Comparison of ENCODE assay signal across 4 cellular contexts in the genomic region with DNA sequence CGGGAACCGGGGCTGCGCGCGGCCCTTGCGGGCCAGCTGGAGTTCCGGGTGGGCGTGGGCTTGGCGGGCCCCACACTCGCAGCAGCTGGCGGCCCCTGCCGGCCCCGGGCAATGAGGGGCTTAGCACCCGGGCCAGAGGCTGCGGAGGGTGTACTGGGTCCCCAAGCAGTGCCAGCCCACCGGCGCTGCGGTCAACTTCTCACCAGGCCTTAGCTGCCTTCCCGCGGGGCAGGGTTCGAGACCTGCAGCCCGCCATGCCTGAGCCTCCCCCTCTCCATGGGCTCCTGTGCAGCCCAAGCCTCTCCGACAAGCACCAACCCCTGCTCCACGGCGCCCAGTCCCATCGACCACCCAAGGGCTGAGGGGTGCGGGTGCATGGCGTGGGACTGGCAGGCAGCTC.
DNase-seq lines count a peak whose midpoint lies in the region; FAIRE-seq and TF ChIP-seq lines count a peak whose summit lies in the region.
"Not testable (repeated sequence)": the region's sequence is repeated elsewhere in the genome, so short reads cannot be mapped to it uniquely, and the experiment has no call there.

No MANE protein-coding gene starts in this region.

- POLR2A ChIA-PET in H1 (lab: Charles Lee; ENCODE audit: partially characterized antibody), result not testable (repeated sequence)

- TF ChIP-seq POLR2A in H1 (IDR thresholded peaks at IDR 0.05; ENCODE audit: control extremely low read depth in 1 of 2, low read depth in 2 of 2, low read length in 2 of 2), result not testable (repeated sequence)

- not testable (repeated sequence) for H2AFZ ChIP-seq in H1 (ENCODE audit: low read length); neuronal stem cell (ENCODE audit: low read length)

- H3K18ac ChIP-seq in H1 (ENCODE audit: extremely low read depth, low read length), result not testable (repeated sequence)
- H3K18ac ChIP-seq in neuronal stem cell (ENCODE audit: low read length), result peak overlapping the region; percentile 64

- not testable (repeated sequence) for H3K36me3 ChIP-seq in H1 (ENCODE audit: control insufficient read depth in 2 of 4, insufficient read depth in 4 of 4, low read length in 3 of 4); neuronal stem cell (replicated peaks in 1 of 2; ENCODE audit: control insufficient read depth in 2 of 2, insufficient read depth in 2 of 2, low read length in 2 of 2)

- not testable (repeated sequence) for H2BK120ac ChIP-seq in H1 (replicated peaks; ENCODE audit: low read depth, low read length); neuronal stem cell (ENCODE audit: low read depth, low read length)

- H2BK12ac ChIP-seq in H1 (ENCODE audit: low read depth, low read length); neuronal stem cell (ENCODE audit: low read length): not testable (repeated sequence)

- not testable (repeated sequence) for H3K9ac ChIP-seq in H1 (replicated peaks in 1 of 4; ENCODE audit: extremely low read depth in 1 of 4, low read depth in 3 of 4, low read length in 3 of 4); neuronal stem cell (ENCODE audit: low read depth, low read length, poor library complexity)

- not testable (repeated sequence) for H2BK5ac ChIP-seq in H1 (ENCODE audit: low read depth, low read length); neuronal stem cell (ENCODE audit: low read length)

- CTCF ChIA-PET in H1 (lab: Charles Lee; ENCODE audit: partially characterized antibody), result interaction anchor here (1.2 to 1.4 kb wide), 2 partner anchors 10 to 17 kb away, joined by 3 to 4 read pairs; no protein-coding TSS in a partner anchor

- not testable (repeated sequence) for H3K23ac ChIP-seq in H1 (ENCODE audit: insufficient read length); neuronal stem cell (ENCODE audit: low read depth, low read length, poor library complexity)

- H3K4me2 ChIP-seq in H1 (ENCODE audit: insufficient read depth in 1 of 2, low read depth in 2 of 2, low read length in 2 of 2); neuronal stem cell (ENCODE audit: insufficient read depth, low read length, poor library complexity, severe bottlenecking): not testable (repeated sequence)

- TF ChIP-seq CTCF in H1 (IDR thresholded peaks at IDR 0.05; ENCODE audit: control extremely low read depth in 1 of 3, insufficient read depth in 1 of 3, low read depth in 1 of 3, low read length in 3 of 3); osteocyte (IDR thresholded peaks at IDR 0.05): not testable (repeated sequence)

- not testable (repeated sequence) for H4K5ac ChIP-seq in H1 (ENCODE audit: insufficient read length, low read depth, low read length)

- H3K79me1 ChIP-seq in H1 (ENCODE audit: low read depth, low read length); neuronal stem cell (ENCODE audit: low read depth, low read length): not testable (repeated sequence)

- H4K91ac ChIP-seq in H1 (replicated peaks; ENCODE audit: insufficient read length, low read length); neuronal stem cell (ENCODE audit: low read depth, low read length, poor library complexity): not testable (repeated sequence)

- H3K23me2 ChIP-seq in H1 (ENCODE audit: low read depth, low read length), result not testable (repeated sequence)

- not testable (repeated sequence) for DNase-seq in H1 (ENCODE audit: low read depth in 1 of 2, low spot score in 2 of 2); neuronal stem cell (ENCODE audit: low spot score)
- DNase-seq in osteocyte (ENCODE audit: extremely low spot score, unreplicated experiment) (peak; percentile 81), posterior vena cava (ENCODE audit: low spot score) (peak; percentile 64)

- H2AK5ac ChIP-seq in H1 (ENCODE audit: low read depth, low read length); neuronal stem cell (ENCODE audit: low read depth, low read length): not testable (repeated sequence)

- H3K4me3 Mint-ChIP-seq in osteocyte (ENCODE audit: unreplicated experiment), result not testable (repeated sequence)

- H3K4me1 ChIP-seq in H1 (replicated peaks in 1 of 4; ENCODE audit: control insufficient read depth in 3 of 4, insufficient read depth in 4 of 4, low read length in 3 of 4); neuronal stem cell (ENCODE audit: control insufficient read depth in 2 of 2, insufficient read depth in 1 of 2, low read depth in 1 of 2, low read length in 2 of 2): not testable (repeated sequence)

- H3K27ac ChIP-seq in H1 (ENCODE audit: low read depth, low read length); neuronal stem cell (replicated peaks; ENCODE audit: low read length): not testable (repeated sequence)

- H3K79me2 ChIP-seq in H1 (ENCODE audit: control insufficient read depth in 1 of 2, insufficient read depth in 2 of 2, low read length in 2 of 2), result not testable (repeated sequence)

- H2BK15ac ChIP-seq in H1 (ENCODE audit: low read length); neuronal stem cell (ENCODE audit: low read length): not testable (repeated sequence)

- not testable (repeated sequence) for H2BK20ac ChIP-seq in H1 (ENCODE audit: low read length)

- not testable (repeated sequence) for TF ChIP-seq EP300 in H1 (IDR thresholded peaks at IDR 0.05; ENCODE audit: borderline replicate concordance in 1 of 2, low read depth in 2 of 2, low read length in 2 of 2)

- not testable (repeated sequence) for H3K14ac ChIP-seq in H1 (ENCODE audit: insufficient read length)
- peak overlapping the region; percentile 21 for H3K14ac ChIP-seq in neuronal stem cell (ENCODE audit: low read length)

- not testable (repeated sequence) for H3K4me1 Mint-ChIP-seq in osteocyte (ENCODE audit: unreplicated experiment)

- H3K36me3 Mint-ChIP-seq in osteocyte (ENCODE audit: unreplicated experiment), result not testable (repeated sequence)

- 98% methylated on average over 27 of the region's 28 CpGs; no CpG with 5 or more reads in 1 of the 2 experiments for WGBS in H1 (ENCODE audit: extremely low coverage in 1 of 2, insufficient coverage in 1 of 2, insufficient read length in 1 of 2, insufficient replicate concordance in 2 of 2, low coverage in 1 of 2, low lambda C conversion rate in 2 of 2, missing lambda C conversion rate in 1 of 2), 2 experiments
- no CpG with 5 or more reads among the region's 28 CpGs for WGBS in neuronal stem cell (ENCODE audit: extremely low coverage in 2 of 2, insufficient read length in 2 of 2, insufficient replicate concordance in 1 of 2), 2 donors

- H3K9me3 ChIP-seq in H1 (ENCODE audit: insufficient read depth in 2 of 2, low read depth in 1 of 2, low read length in 1 of 2); neuronal stem cell (replicated peaks in 1 of 2; ENCODE audit: control insufficient read depth in 2 of 2, insufficient read depth in 1 of 2, low read depth in 1 of 2, low read length in 2 of 2): not testable (repeated sequence)

- not testable (repeated sequence) for H3K4me3 ChIP-seq in H1 (ENCODE audit: extremely low read depth in 1 of 4, insufficient read depth in 2 of 4, low read depth in 3 of 4, low read length in 4 of 4); neuronal stem cell (ENCODE audit: low read length in 2 of 2)

- H3K27me3 Mint-ChIP-seq in osteocyte (ENCODE audit: unreplicated experiment), result not testable (repeated sequence)

- H3K9me3 Mint-ChIP-seq in osteocyte (ENCODE audit: unreplicated experiment), result peaks cover 13% of the 10 kb centered on the region

- H3K56ac ChIP-seq in H1 (replicated peaks; ENCODE audit: insufficient read length, low read depth, low read length), result not testable (repeated sequence)

- H4K20me1 ChIP-seq in H1 (replicated peaks in 1 of 2; ENCODE audit: control insufficient read depth in 1 of 2, insufficient read depth in 2 of 2, low read length in 2 of 2), result not testable (repeated sequence)

- TF ChIP-seq RAD21 in H1 (IDR thresholded peaks at IDR 0.05 in 1 of 2, conservative IDR thresholded peaks at IDR 0.05 in 1 of 2; ENCODE audit: low read depth in 2 of 2, low read length in 2 of 2), result not testable (repeated sequence)

- not testable (repeated sequence) for H3K27ac Mint-ChIP-seq in osteocyte (ENCODE audit: unreplicated experiment)

- not testable (repeated sequence) for H3K27me3 ChIP-seq in H1 (replicated peaks in 1 of 4; ENCODE audit: control insufficient read depth in 3 of 4, extremely low read depth in 1 of 4, insufficient read depth in 3 of 4, low read length in 3 of 4); neuronal stem cell (ENCODE audit: control insufficient read depth in 3 of 3, insufficient read depth in 3 of 3, low read depth in 1 of 3, low read length in 3 of 3)

- H4K8ac ChIP-seq in H1 (ENCODE audit: extremely low read depth, insufficient read depth, low read length), result peak overlapping the region; percentile 51; the same call in 1 of the 2 replicates
- not testable (repeated sequence) for H4K8ac ChIP-seq in neuronal stem cell (ENCODE audit: low read depth, low read length)

- H3K4ac ChIP-seq in H1 (replicated peaks; ENCODE audit: insufficient read length, low read depth, low read length); neuronal stem cell (ENCODE audit: low read length): not testable (repeated sequence)

- FAIRE-seq in H1 (lab: Jason Lieb, UNC), result not testable (repeated sequence)

- intact Hi-C loops in posterior vena cava (cut with DNase I), result not testable (repeated sequence)
